Comparison of ENCODE assay signal across 7 cellular contexts in the genomic region with DNA sequence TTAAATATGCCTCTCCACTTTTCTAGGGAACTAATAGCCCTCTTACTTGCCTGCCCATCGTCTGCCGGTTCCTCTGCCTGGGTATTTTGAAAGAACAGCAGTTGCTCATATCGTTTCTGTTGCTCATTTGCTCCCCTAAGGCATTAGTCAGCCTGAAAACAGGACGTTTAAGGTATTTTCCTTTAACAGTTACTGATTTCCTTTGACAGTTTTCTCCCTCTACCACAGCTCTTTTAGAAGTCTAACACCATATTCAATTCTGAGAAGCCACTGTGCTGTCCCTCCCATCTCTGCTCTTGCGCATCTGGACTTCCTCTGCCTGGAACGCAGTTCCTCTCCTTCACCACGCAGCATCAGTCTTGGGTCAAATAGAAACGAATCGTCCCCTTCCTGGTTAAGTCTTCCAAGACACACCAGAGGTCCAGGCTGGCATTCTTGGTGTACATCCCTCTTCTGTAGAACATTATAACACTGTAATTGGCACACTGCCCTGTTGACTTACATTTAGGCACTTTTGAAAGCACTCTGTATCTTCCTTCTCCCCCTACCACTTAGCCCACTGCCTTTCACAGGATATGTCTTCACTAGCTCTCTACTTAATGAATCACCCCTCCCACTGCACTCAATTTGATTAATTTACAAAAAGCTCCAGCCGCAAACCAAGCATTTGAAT.
DNase-seq lines count a peak whose midpoint lies in the region; ATAC-seq and TF ChIP-seq lines count a peak whose summit lies in the region.

No MANE protein-coding gene starts in this region.

- TF ChIP-seq POLR2A in GM18526 (IDR thresholded peaks at IDR 0.05; ENCODE audit: extremely low read depth, insufficient read length) = peak; percentile 64

- no peaks in the 10 kb centered on the region for H3K36me3 ChIP-seq in OCI-LY3 (replicated peaks; ENCODE audit: low read depth, low read length)

- H2AFZ ChIP-seq in OCI-LY3 (ENCODE audit: low read depth, low read length) = peak overlapping the region; percentile 99

- H3K4me3 ChIP-seq in OCI-LY3 (ENCODE audit: low read length) = peak overlapping the region; percentile 83

- no peaks in the 10 kb centered on the region for H3K9me3 ChIP-seq in OCI-LY3 (ENCODE audit: insufficient read depth, low read length)

- peak overlapping the region; percentile 95 for H3K4me2 ChIP-seq in OCI-LY3 (ENCODE audit: low read length)

- H3K9ac ChIP-seq in OCI-LY3 (ENCODE audit: low read length) = peak overlapping the region; percentile 71

- no peaks in the 10 kb centered on the region for H3K27me3 ChIP-seq in OCI-LY3 (ENCODE audit: low read depth, low read length)

- H4K20me1 ChIP-seq in OCI-LY3 (ENCODE audit: insufficient read depth, low read length) = no peaks in the 10 kb centered on the region

- H3K4me1 ChIP-seq in OCI-LY3 (ENCODE audit: low read length) = peaks cover 8% of the 10 kb centered on the region; the same call in 1 of the 2 replicates

- peak; percentile 90 for ATAC-seq in HG02943 (IDR thresholded peaks at IDR 0.05; ENCODE audit: low read depth, unreplicated experiment)

- 0 out of 2 replicates have a peak, but pooled peaks have one; percentile 7 for TF ChIP-seq CTCF in OCI-LY3 (IDR thresholded peaks at IDR 0.05; ENCODE audit: low read depth, low read length)

- H3K79me2 ChIP-seq in OCI-LY3 (ENCODE audit: low read length) = no peaks in the 10 kb centered on the region

- intact Hi-C loops in posterior cingulate gyrus (cut with DNase I) = no loop called here

- H3K27ac ChIP-seq in OCI-LY3 (ENCODE audit: low read length) = peak overlapping the region; percentile 26

- DNase-seq in activated T-cell treated with anti-CD3 and anti-CD28 coated beads, Interleukin-2, amount 50 U/mL, for 48 hours = peak; percentile 81 to 82
- DNase-seq in fibroblast of peridontal ligament (ENCODE audit: extremely low read depth) (peak; percentile 86), posterior cingulate gyrus (peak in 8 of 10 donors; percentile 17 to 87 (median 34)), ureter (ENCODE audit: low spot score) (peak; percentile 64)

Comparison
In these comparisons a context has a peak if more than half of its experiments do, and no peak if none do; other contexts are left out.
1. Peak in every context shown above with its lines: DNase-seq, ATAC-seq, H3K4me3 ChIP-seq and H3K27ac ChIP-seq.
2. DNase-seq: peak in every context shown above with its lines; median percentile 86 in fibroblast of peridontal ligament; 82 in activated T-cell treated with anti-CD3 and anti-CD28 coated beads, Interleukin-2, amount 50 U/mL, for 48 hours; 64 in ureter; 34 in posterior cingulate gyrus.